8 cellular contexts compared by ENCODE assay signal in the genomic region with DNA sequence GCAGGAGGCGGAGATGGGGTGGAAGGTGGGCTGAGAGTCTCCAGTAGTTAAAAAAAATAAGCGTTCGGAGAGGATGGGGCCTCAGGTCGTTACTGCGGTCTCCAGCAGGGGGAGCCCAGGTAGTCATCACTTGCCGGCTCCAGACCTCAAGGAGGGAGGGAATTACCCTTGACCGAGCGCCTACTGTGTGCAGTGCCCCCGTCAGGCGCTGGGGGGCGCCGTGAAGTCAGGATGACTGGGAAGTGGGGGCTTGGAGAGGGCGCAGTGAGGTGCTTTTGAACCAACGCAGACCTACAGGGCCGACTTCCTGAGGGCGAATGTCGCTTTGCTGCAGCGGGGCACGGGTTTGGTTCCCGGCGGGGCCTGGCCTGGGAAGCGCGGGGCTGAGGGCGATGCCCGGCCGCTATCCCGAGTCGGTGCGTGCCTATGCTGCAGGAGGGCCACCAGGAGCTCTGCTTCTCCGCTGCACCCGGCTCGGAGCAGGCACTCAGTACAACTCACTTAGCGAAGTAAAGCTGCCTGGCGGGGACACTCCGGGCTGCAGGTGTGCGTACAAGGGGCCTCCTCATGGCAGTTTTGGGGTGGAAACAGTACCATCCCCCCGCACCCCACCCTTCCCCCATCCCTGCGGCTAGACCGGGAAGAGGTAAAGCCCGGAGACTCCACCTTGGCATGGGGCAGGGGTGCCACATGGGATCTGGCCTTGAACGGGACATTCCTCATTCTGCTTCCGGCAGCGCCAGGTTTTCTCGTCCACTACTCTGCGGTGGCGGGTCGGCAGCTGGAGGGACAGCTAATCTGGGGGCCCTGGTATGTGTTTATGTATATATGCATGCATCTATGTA.
A peak's percentile ranks its signal among the peaks of the same experiment; 100 is the strongest.
DNase-seq lines count a peak whose midpoint lies in the region; ATAC-seq and TF ChIP-seq lines count a peak whose summit lies in the region.

No MANE protein-coding gene starts in this region.

- H3K27ac ChIP-seq in HUES48 (ENCODE audit: low read depth, low read length) (no peak overlapping the region), Peyer's patch (no peak overlapping the region), foreskin keratinocyte (no peak overlapping the region)

- no peak for TF ChIP-seq POLR2A in Peyer's patch (IDR thresholded peaks at IDR 0.05)

- H3K9ac ChIP-seq in HUES48 (ENCODE audit: low read depth, low read length): no peak overlapping the region

- no peaks in the 10 kb centered on the region for H3K9me3 ChIP-seq in HUES48 (ENCODE audit: control insufficient read depth, insufficient read depth, low read length)
- H3K9me3 ChIP-seq in Peyer's patch: no peaks in the 10 kb centered on the region

- TF ChIP-seq CTCF in Peyer's patch (IDR thresholded peaks at IDR 0.05) (peak; percentile 17 to 77 (median 71)), foreskin keratinocyte (conservative IDR thresholded peaks at IDR 0.05) (peak; percentile 94)

- no peak overlapping the region for H3K4me3 Mint-ChIP-seq in activated T-cell treated with anti-CD3 and anti-CD28 coated beads, Interleukin-2, amount 50 U/mL, for 72 hours

- peaks cover 8% of the 10 kb centered on the region for H3K4me1 Mint-ChIP-seq in activated T-cell treated with anti-CD3 and anti-CD28 coated beads, Interleukin-2, amount 50 U/mL, for 72 hours (ENCODE audit: low read depth)

- H3K36me3 ChIP-seq in HUES48 (ENCODE audit: control insufficient read depth, insufficient read depth, low read length) (no peaks in the 10 kb centered on the region), Peyer's patch (no peaks in the 10 kb centered on the region)

- H3K36me3 Mint-ChIP-seq in activated T-cell treated with anti-CD3 and anti-CD28 coated beads, Interleukin-2, amount 50 U/mL, for 72 hours (ENCODE audit: insufficient read depth in 2 of 2): no peaks in the 10 kb centered on the region

- H3K4me1 ChIP-seq in HUES48 (ENCODE audit: control insufficient read depth, insufficient read depth, low read length): peaks cover 21% of the 10 kb centered on the region
- peaks cover 0 to 3% (median under 1%) of the 10 kb centered on the region in 4 donors for H3K4me1 ChIP-seq in Peyer's patch
- H3K4me1 ChIP-seq in foreskin keratinocyte: peaks cover 24% of the 10 kb centered on the region

- H3K27me3 Mint-ChIP-seq in activated T-cell treated with anti-CD3 and anti-CD28 coated beads, Interleukin-2, amount 50 U/mL, for 72 hours (ENCODE audit: low read depth): peaks cover 92% of the 10 kb centered on the region

- intact Hi-C loops in posterior vena cava (cut with DNase I): no loop called here

- no peak overlapping the region for H3K27ac Mint-ChIP-seq in activated T-cell treated with anti-CD3 and anti-CD28 coated beads, Interleukin-2, amount 50 U/mL, for 72 hours

- DNase-seq in DMS53 treated with DMSO at 0.1 percent for 48 hours (lab: John Stamatoyannopoulos, UW; ENCODE audit: unreplicated experiment) (peak; percentile 70), Peyer's patch (peak; percentile 60 to 84 (median 76)), foreskin keratinocyte (peak in 1 of 2 donors; percentile 45), posterior vena cava (ENCODE audit: low spot score) (peak; percentile 68), middle frontal gyrus (ENCODE audit: extremely low spot score, low spot score) (no peak)
- DNase-seq in activated T-cell treated with anti-CD3 and anti-CD28 coated beads, Interleukin-2, amount 50 U/mL, for 72 hours: peak; percentile 87 to 89

- H3K9me3 Mint-ChIP-seq in activated T-cell treated with anti-CD3 and anti-CD28 coated beads, Interleukin-2, amount 50 U/mL, for 72 hours: no peaks in the 10 kb centered on the region

- H3K4me3 ChIP-seq in HUES48 (ENCODE audit: low read depth, low read length) (peak overlapping the region; percentile 31; the same call in 1 of the 2 replicates), Peyer's patch (no peak overlapping the region)

- ATAC-seq in GM21390 (IDR thresholded peaks at IDR 0.05; ENCODE audit: unreplicated experiment) (peak; percentile 82), foreskin keratinocyte (peak; percentile 73)
- ATAC-seq in activated T-cell treated with anti-CD3 and anti-CD28 coated beads, Interleukin-2, amount 50 U/mL, for 72 hours (replicated peaks in 1 of 2): peak; percentile 88 to 91

- H3K27me3 ChIP-seq in HUES48 (ENCODE audit: control insufficient read depth, insufficient read depth, low read length) (peaks cover 98% of the 10 kb centered on the region), Peyer's patch (peaks cover 0 to 29% of the 10 kb centered on the region in 2 donors), foreskin keratinocyte (peaks cover 70% of the 10 kb centered on the region)
